In the genomic region with DNA sequence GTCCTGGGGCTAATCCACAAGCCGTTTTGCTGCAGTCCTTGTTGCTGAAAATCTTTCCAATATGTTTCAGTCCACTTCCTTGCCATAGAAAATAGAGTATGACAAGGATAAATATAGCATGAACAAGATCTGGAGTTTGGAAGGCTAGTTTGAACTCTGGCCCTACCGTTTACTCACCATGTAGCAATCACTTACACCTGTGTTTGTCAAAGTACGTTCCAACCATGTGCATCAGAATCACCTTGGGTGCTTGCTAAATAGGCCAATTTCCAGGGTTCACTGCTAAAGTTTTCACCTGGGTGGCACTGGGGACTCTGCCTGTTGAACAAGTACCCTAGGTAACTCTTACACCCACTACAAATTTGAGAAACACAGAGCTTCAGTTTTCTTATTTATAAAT, we compare ENCODE assay signal across 17 cellular contexts.
DNase-seq lines count a peak whose midpoint lies in the region; ATAC-seq and TF ChIP-seq lines count a peak whose summit lies in the region.
"Had no signal": no experiment of that assay in that cellular context is flagged by ENCODE, and none has a peak within 500 bp of the region (broad histone marks: within the 10 kb centered on the region; RNA-seq: fewer than 3 reads in every experiment).

No MANE protein-coding gene starts in this region.

- no peak overlapping the region for H2AFZ ChIP-seq in KMS-11 (ENCODE audit: low read depth)

- H3K9ac ChIP-seq in KMS-11 (no peak overlapping the region), liver (ENCODE audit: low read depth in 1 of 2, low read length in 2 of 2) (no peak overlapping the region)

- TF ChIP-seq CTCF in KMS-11 (conservative IDR thresholded peaks at IDR 0.05; ENCODE audit: low read depth, low read length) (no peak), body of pancreas (IDR thresholded peaks at IDR 0.05) (no peak), liver (IDR thresholded peaks at IDR 0.05; ENCODE audit: low read depth, low read length, missing input control) (no peak), gastrocnemius medialis (IDR thresholded peaks at IDR 0.05 in 4 of 5, conservative IDR thresholded peaks at IDR 0.05 in 1 of 5) (no peak)

- H3K27ac Mint-ChIP-seq in stimulated activated naive CD8-positive, alpha-beta T cell treated with anti-CD3 and anti-CD28 coated beads, Interleukin-15, amount 100 ng/mL, for 72 hours, result no peak overlapping the region
- H3K27ac Mint-ChIP-seq: CD4-positive, alpha-beta memory T cell; IgD-negative memory B cell had no signal

- no peaks in the 10 kb centered on the region for H3K27me3 Mint-ChIP-seq in stimulated activated naive CD8-positive, alpha-beta T cell treated with anti-CD3 and anti-CD28 coated beads, Interleukin-15, amount 100 ng/mL, for 72 hours
- H3K27me3 Mint-ChIP-seq: CD4-positive, alpha-beta memory T cell; IgD-negative memory B cell had no signal

- in situ Hi-C loops in gastrocnemius medialis (cut with MboI; ENCODE audit: low sequenced_read_pairs in 4 of 4), result no loop called here

- H3K27ac ChIP-seq in KMS-11 (peak overlapping the region; percentile 14; the same call in 1 of the 2 replicates), body of pancreas (no peak overlapping the region), liver (ENCODE audit: low read depth in 1 of 2, low read length in 2 of 2) (peak overlapping the region; percentile 75 to 77), gastrocnemius medialis (peak overlapping the region; percentile 67 to 71 (median 69))
- H3K27ac ChIP-seq: A549, C4-2B, HL-60 had no signal

- H3K4me1 ChIP-seq in KMS-11 (ENCODE audit: low read depth, poor library complexity, severe bottlenecking) (peaks cover 33% of the 10 kb centered on the region), body of pancreas (no peaks in the 10 kb centered on the region), liver (ENCODE audit: control insufficient read depth in 4 of 4, insufficient read depth in 4 of 4, low read length in 3 of 4) (peaks cover 0 to 17% (median 5%) of the 10 kb centered on the region in 4 donors), gastrocnemius medialis (peaks cover 8 to 18% of the 10 kb centered on the region in 2 donors)
- H3K4me1 ChIP-seq: A549, BE2C had no signal

- DNase-seq in body of pancreas, result peak in 3 of 4 donors; percentile 6 to 20 (median 19)
- DNase-seq in gastrocnemius medialis, result peak; percentile 2 to 13
- DNase-seq in DMS 273 treated with DMSO at 0.1 percent for 48 hours (lab: John Stamatoyannopoulos, UW), result no peak
- DNase-seq in activated CD8-positive, alpha-beta memory T cell treated with anti-CD3 and anti-CD28 coated beads, Interleukin-2, amount 50 U/mL, for 48 hours, result no peak
- no peak for DNase-seq in HUDEP-2 (lab: John Stamatoyannopoulos, UW; ENCODE audit: unreplicated experiment in 76 of 76)
- DNase-seq in stimulated activated naive CD8-positive, alpha-beta T cell treated with anti-CD3 and anti-CD28 coated beads, Interleukin-15, amount 100 ng/mL, for 72 hours, result no peak
- DNase-seq: BE2C; CD4-positive, alpha-beta memory T cell; DND-41; GF-D8; HCEC 1CT had no signal

- no peaks in the 10 kb centered on the region for H3K9me3 ChIP-seq in body of pancreas
- H3K9me3 ChIP-seq in liver (ENCODE audit: control insufficient read depth in 4 of 4, low read length in 3 of 4), result no peaks in the 10 kb centered on the region
- no peaks in the 10 kb centered on the region for H3K9me3 ChIP-seq in gastrocnemius medialis
- H3K9me3 ChIP-seq: A549, BE2C had no signal

- H3K4me2 ChIP-seq in KMS-11, result peak overlapping the region; percentile 36; the same call in 1 of the 2 replicates
- H3K4me2 ChIP-seq: A549 had no signal

- H3K4me3 Mint-ChIP-seq in stimulated activated naive CD8-positive, alpha-beta T cell treated with anti-CD3 and anti-CD28 coated beads, Interleukin-15, amount 100 ng/mL, for 72 hours, result no peak overlapping the region
- H3K4me3 Mint-ChIP-seq: CD4-positive, alpha-beta memory T cell; IgD-negative memory B cell had no signal

- H3K36me3 ChIP-seq in KMS-11 (ENCODE audit: insufficient read depth), result no peaks in the 10 kb centered on the region
- no peaks in the 10 kb centered on the region for H3K36me3 ChIP-seq in body of pancreas (replicated peaks in 1 of 2; ENCODE audit: insufficient read depth in 1 of 2, low read depth in 2 of 2)
- H3K36me3 ChIP-seq in liver (ENCODE audit: control insufficient read depth in 4 of 4, insufficient read depth in 3 of 4, low read depth in 1 of 4, low read length in 3 of 4), result no peaks in the 10 kb centered on the region
- H3K36me3 ChIP-seq in gastrocnemius medialis, result no peaks in the 10 kb centered on the region
- H3K36me3 ChIP-seq: BE2C had no signal

- intact Hi-C loops in body of pancreas (cut with DNase I) (no loop called here), gastrocnemius medialis (cut with DNase I; ENCODE audit: low total_unique reads) (loop anchor here (5.0 kb wide), 1 partner anchor 58 kb away; no protein-coding TSS in a partner anchor)

- H3K4me3 ChIP-seq in KMS-11 (IDR thresholded peaks at IDR 0.05; ENCODE audit: insufficient read depth, low read depth, low read length) (no peak overlapping the region), body of pancreas (no peak overlapping the region), liver (ENCODE audit: low read depth in 1 of 3, low read length in 3 of 3) (no peak overlapping the region), gastrocnemius medialis (no peak overlapping the region)
- H3K4me3 ChIP-seq: A549 had no signal

- TF ChIP-seq POLR2A in body of pancreas (IDR thresholded peaks at IDR 0.05) (no peak), gastrocnemius medialis (IDR thresholded peaks at IDR 0.05) (no peak)

- H3K27me3 ChIP-seq in KMS-11 (ENCODE audit: insufficient read depth, low read depth) (no peaks in the 10 kb centered on the region), body of pancreas (no peaks in the 10 kb centered on the region), liver (ENCODE audit: control insufficient read depth in 4 of 4, insufficient read depth in 4 of 4, low read length in 3 of 4) (peaks cover 0 to 3% (median 0%) of the 10 kb centered on the region in 4 donors), gastrocnemius medialis (no peaks in the 10 kb centered on the region)
- H3K27me3 ChIP-seq: BE2C had no signal

- no peaks in the 10 kb centered on the region for H3K79me2 ChIP-seq in KMS-11 (ENCODE audit: insufficient read depth, low read depth)

- ATAC-seq in body of pancreas (no peak), gastrocnemius medialis (peak; percentile 89 to 94)
- no peak for ATAC-seq in stimulated activated naive CD8-positive, alpha-beta T cell treated with anti-CD3 and anti-CD28 coated beads, Interleukin-15, amount 100 ng/mL, for 72 hours
- ATAC-seq: A549 had no signal

- WGBS in body of pancreas, 2 donors, result 42% methylated on average over 3 of the region's 3 CpGs
- 30% methylated on average over 3 of the region's 3 CpGs for WGBS in liver

- no peaks in the 10 kb centered on the region for H3K9me3 Mint-ChIP-seq in stimulated activated naive CD8-positive, alpha-beta T cell treated with anti-CD3 and anti-CD28 coated beads, Interleukin-15, amount 100 ng/mL, for 72 hours
- H3K9me3 Mint-ChIP-seq: CD4-positive, alpha-beta memory T cell; IgD-negative memory B cell had no signal

- H4K20me1 ChIP-seq in KMS-11 (ENCODE audit: insufficient read depth), result no peaks in the 10 kb centered on the region

- peak; percentile 51 to 55 for TF ChIP-seq RAD21 in liver (IDR thresholded peaks at IDR 0.05)

- H3K4me1 Mint-ChIP-seq in stimulated activated naive CD8-positive, alpha-beta T cell treated with anti-CD3 and anti-CD28 coated beads, Interleukin-15, amount 100 ng/mL, for 72 hours, result no peaks in the 10 kb centered on the region

TF ChIP-seq in liver, 16 proteins besides CTCF, POLR2A, EP300 and RAD21 (continues in another document):
- TF ChIP-seq SP1 (IDR thresholded peaks at IDR 0.05), result peak; percentile 74
- TF ChIP-seq, protein P1, sequence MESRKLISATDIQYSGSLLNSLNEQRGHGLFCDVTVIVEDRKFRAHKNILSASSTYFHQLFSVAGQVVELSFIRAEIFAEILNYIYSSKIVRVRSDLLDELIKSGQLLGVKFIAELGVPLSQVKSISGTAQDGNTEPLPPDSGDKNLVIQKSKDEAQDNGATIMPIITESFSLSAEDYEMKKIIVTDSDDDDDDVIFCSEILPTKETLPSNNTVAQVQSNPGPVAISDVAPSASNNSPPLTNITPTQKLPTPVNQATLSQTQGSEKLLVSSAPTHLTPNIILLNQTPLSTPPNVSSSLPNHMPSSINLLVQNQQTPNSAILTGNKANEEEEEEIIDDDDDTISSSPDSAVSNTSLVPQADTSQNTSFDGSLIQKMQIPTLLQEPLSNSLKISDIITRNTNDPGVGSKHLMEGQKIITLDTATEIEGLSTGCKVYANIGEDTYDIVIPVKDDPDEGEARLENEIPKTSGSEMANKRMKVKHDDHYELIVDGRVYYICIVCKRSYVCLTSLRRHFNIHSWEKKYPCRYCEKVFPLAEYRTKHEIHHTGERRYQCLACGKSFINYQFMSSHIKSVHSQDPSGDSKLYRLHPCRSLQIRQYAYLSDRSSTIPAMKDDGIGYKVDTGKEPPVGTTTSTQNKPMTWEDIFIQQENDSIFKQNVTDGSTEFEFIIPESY (IDR thresholded peaks at IDR 0.05), result peak; percentile 38
- TF ChIP-seq NR2F2 (IDR thresholded peaks at IDR 0.05), result no peak
- TF ChIP-seq FOXA2 (IDR thresholded peaks at IDR 0.05), result peak; percentile 67
- TF ChIP-seq TAF1 (conservative IDR thresholded peaks at IDR 0.05), result no peak
- peak; percentile 85 to 91 for TF ChIP-seq HNF4A (conservative IDR thresholded peaks at IDR 0.05)
- TF ChIP-seq HNF4G (IDR thresholded peaks at IDR 0.05), result peak; percentile 44

Comparison
In these comparisons a context has a peak if more than half of its experiments do, and no peak if none do; other contexts are left out.
1. H3K27ac ChIP-seq: peak in KMS-11 (single experiment), liver (2 of 2) and gastrocnemius medialis (4 of 4); none in body of pancreas (0 of 4).
2. ATAC-seq: peak in gastrocnemius medialis (2 of 2); none in body of pancreas (single experiment) and stimulated activated naive CD8-positive, alpha-beta T cell treated with anti-CD3 and anti-CD28 coated beads, Interleukin-15, amount 100 ng/mL, for 72 hours (single experiment).
3. DNase-seq: peak in body of pancreas (3 of 4) and gastrocnemius medialis (2 of 2); none in DMS 273 treated with DMSO at 0.1 percent for 48 hours (single experiment), activated CD8-positive, alpha-beta memory T cell treated with anti-CD3 and anti-CD28 coated beads, Interleukin-2, amount 50 U/mL, for 48 hours (single experiment), HUDEP-2 (0 of 76) and stimulated activated naive CD8-positive, alpha-beta T cell treated with anti-CD3 and anti-CD28 coated beads, Interleukin-15, amount 100 ng/mL, for 72 hours (0 of 2).